Comparison of ENCODE assay signal across 29 cellular contexts in genomic region chr12:29133141-29133540, GRCh38. TPM values are rescaled to one million over a fixed set of nuclear protein-coding genes. Genes with fewer than 3 reads are reported as not detected.
"Had no signal": no experiment of that assay in that cellular context is flagged by ENCODE, and none has a peak within 500 bp of the region (broad histone marks: within the 10 kb centered on the region; RNA-seq: fewer than 3 reads in every experiment).

No MANE protein-coding gene starts in this region.

- H3K4me3 ChIP-seq: Peyer's patch, SJSA1 had no signal

- H3K27ac ChIP-seq: Peyer's patch, SJSA1 had no signal

- H3K4me2 ChIP-seq: SK-N-SH had no signal

- H3K4me1 ChIP-seq: Peyer's patch had no signal

- DNase-seq: activated B cell treated with CpG ODN at 0.5 μM for 24 hours; activated CD4-positive, alpha-beta memory T cell treated with anti-CD3 and anti-CD28 coated beads for 36 hours; activated CD4-positive, alpha-beta T cell treated with anti-CD3 and anti-CD28 coated beads for 4 hours; activated CD4-positive, alpha-beta T cell treated with anti-CD3 and anti-CD28 coated beads, Interleukin-2, amount 50 U/mL, for 1 hour; activated CD4-positive, CD25-positive, alpha-beta regulatory T cell treated with anti-CD3 and anti-CD28 coated beads, Interleukin-2, amount 50 U/mL, for 72 hours; activated CD8-positive, alpha-beta memory T cell treated with anti-CD3 and anti-CD28 coated beads, Interleukin-2, amount 50 U/mL, for 4 hours; activated gamma-delta T cell treated with Interleukin-2 at 50 U/mL for 16 hours; activated naive CD4-positive, alpha-beta T cell treated with anti-CD3 and anti-CD28 coated beads, Interleukin-2, amount 10 ng/mL, durations not matched to agents 7 days and 5 days; activated naive CD8-positive, alpha-beta T cell treated with anti-CD3 and anti-CD28 coated beads, Interleukin-2, amount 50 U/mL, for 24 hours; activated T-cell treated with anti-CD3 and anti-CD28 coated beads for 4 hours; activated T-cell treated with anti-CD3 and anti-CD28 coated beads, Interleukin-2, amount 50 U/mL, for 4 hours; amniotic stem cell; aorta; MM.1S; MV-4-11; NCI-H1092; NCI-H1436 treated with DMSO at 0.1 percent for 48 hours; NCI-H1694 treated with DMSO at 0.1 percent for 48 hours; NCI-H2029; NCI-H345; NCI-H524 treated with DMSO at 0.1 percent for 48 hours; PC-3; Peyer's patch; RPMI8226; SHP77 treated with DMSO at 0.1 percent for 48 hours; SK-N-SH had no signal

- H3K9ac ChIP-seq: SK-N-SH had no signal

- H3K36me3 ChIP-seq: Peyer's patch, SJSA1 had no signal

- H3K27me3 ChIP-seq: Peyer's patch, SJSA1 had no signal

- FAIRE-seq: TTC549 had no signal

- H3K9me3 ChIP-seq: Peyer's patch, SJSA1, SK-N-SH had no signal

RNA-seq across cellular contexts. Expression of gene FAR2, which starts 15.9 kb away (rescaled TPM):
- total RNA-seq: activated B cell treated with CpG ODN at 0.5 μM for 24 hours, NCI-H460 had no signal
